In genomic region chr5:123089572-123089970, GRCh38 we compare ENCODE assay signal across 1 cellular context.
A peak's percentile ranks its signal among the peaks of the same experiment; 100 is the strongest.
TF ChIP-seq lines count a peak whose summit lies in the region.

No MANE protein-coding gene starts in this region.

TF ChIP-seq in HepG2, 621 proteins besides CTCF, POLR2A, EP300 and RAD21:
- TF ChIP-seq KDM5B (CRISPR knock-in tag; IDR thresholded peaks at IDR 0.05; ENCODE audit: borderline replicate concordance) (peak; percentile 44; the same call in 1 of the 2 replicates), KLF9 (CRISPR knock-in tag; IDR thresholded peaks at IDR 0.05; ENCODE audit: low read depth) (no peak), HNRNPLL (IDR thresholded peaks at IDR 0.05; ENCODE audit: low read depth, low read length, poor library complexity, severe bottlenecking) (peak; percentile 87), MTF2 (CRISPR knock-in tag; IDR thresholded peaks at IDR 0.05; ENCODE audit: borderline replicate concordance) (peak; percentile 75), HHEX (CRISPR knock-in tag; IDR thresholded peaks at IDR 0.05) (no peak), ZNF451 (CRISPR knock-in tag; IDR thresholded peaks at IDR 0.05) (0 out of 2 replicates have a peak, but pooled peaks have one; percentile 2), ZNF777 (CRISPR knock-in tag; IDR thresholded peaks at IDR 0.05) (peak; percentile 39; the same call in 1 of the 2 replicates), MTF1 (CRISPR knock-in tag; IDR thresholded peaks at IDR 0.05) (no peak), MTA3 (CRISPR knock-in tag; IDR thresholded peaks at IDR 0.05) (no peak), UBTF (CRISPR knock-in tag; IDR thresholded peaks at IDR 0.05) (peak; percentile 19; the same call in 1 of the 2 replicates), FOSL1 (CRISPR knock-in tag; IDR thresholded peaks at IDR 0.05; ENCODE audit: borderline replicate concordance) (no peak), ZNF124 (CRISPR knock-in tag; IDR thresholded peaks at IDR 0.05) (no peak), ZNF546 (CRISPR knock-in tag; conservative IDR thresholded peaks at IDR 0.05) (0 out of 2 replicates have a peak, but pooled peaks have one; percentile 39), POGK (CRISPR knock-in tag; conservative IDR thresholded peaks at IDR 0.05) (0 out of 2 replicates have a peak, but pooled peaks have one; percentile 25), JARID2 (CRISPR knock-in tag; IDR thresholded peaks at IDR 0.05; ENCODE audit: insufficient replicate concordance) (no peak), ISX (CRISPR knock-in tag; conservative IDR thresholded peaks at IDR 0.05) (no peak), MYPOP (CRISPR knock-in tag; IDR thresholded peaks at IDR 0.05) (peak; percentile 99), ZNF496 (CRISPR knock-in tag; IDR thresholded peaks at IDR 0.05; ENCODE audit: insufficient replicate concordance) (no peak), SRSF1 (optimal IDR thresholded peaks at IDR 0.05; ENCODE audit: low read depth, low read length) (peak; percentile 16), ZNF687 (CRISPR knock-in tag; IDR thresholded peaks at IDR 0.05) (peak; percentile 21; the same call in 1 of the 2 replicates)
- TF ChIP-seq, protein P1, sequence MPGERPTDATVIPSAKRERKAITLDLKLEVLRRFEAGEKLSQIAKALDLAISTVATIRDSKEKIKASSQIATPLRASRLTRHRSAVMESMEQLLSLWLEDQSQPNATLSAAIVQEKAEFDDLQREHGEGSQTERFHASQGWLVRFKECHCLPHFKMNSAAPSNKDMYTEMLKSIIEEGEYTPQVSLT (CRISPR knock-in tag; IDR thresholded peaks at IDR 0.05; ENCODE audit: borderline replicate concordance, low read depth) = no peak
- TF ChIP-seq, protein P2, sequence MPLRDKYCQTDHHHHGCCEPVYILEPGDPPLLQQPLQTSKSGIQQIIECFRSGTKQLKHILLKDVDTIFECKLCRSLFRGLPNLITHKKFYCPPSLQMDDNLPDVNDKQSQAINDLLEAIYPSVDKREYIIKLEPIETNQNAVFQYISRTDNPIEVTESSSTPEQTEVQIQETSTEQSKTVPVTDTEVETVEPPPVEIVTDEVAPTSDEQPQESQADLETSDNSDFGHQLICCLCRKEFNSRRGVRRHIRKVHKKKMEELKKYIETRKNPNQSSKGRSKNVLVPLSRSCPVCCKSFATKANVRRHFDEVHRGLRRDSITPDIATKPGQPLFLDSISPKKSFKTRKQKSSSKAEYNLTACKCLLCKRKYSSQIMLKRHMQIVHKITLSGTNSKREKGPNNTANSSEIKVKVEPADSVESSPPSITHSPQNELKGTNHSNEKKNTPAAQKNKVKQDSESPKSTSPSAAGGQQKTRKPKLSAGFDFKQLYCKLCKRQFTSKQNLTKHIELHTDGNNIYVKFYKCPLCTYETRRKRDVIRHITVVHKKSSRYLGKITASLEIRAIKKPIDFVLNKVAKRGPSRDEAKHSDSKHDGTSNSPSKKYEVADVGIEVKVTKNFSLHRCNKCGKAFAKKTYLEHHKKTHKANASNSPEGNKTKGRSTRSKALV (CRISPR knock-in tag; IDR thresholded peaks at IDR 0.05) = peak; percentile 99
